Comparison of ENCODE assay signal across 30 cellular contexts in genomic region chr2:233499928-233500327, GRCh38.
"Had no signal": no experiment of that assay in that cellular context is flagged by ENCODE, and none has a peak within 500 bp of the region (broad histone marks: within the 10 kb centered on the region; RNA-seq: fewer than 3 reads in every experiment).

No MANE protein-coding gene starts in this region.

- H3K9ac ChIP-seq: SK-N-SH had no signal

- H3K4me1 ChIP-seq: ascending aorta, body of pancreas, breast epithelium, SJCRH30 had no signal

- H3K36me3 ChIP-seq: breast epithelium had no signal

- ATAC-seq: activated CD4-positive, alpha-beta T cell treated with anti-CD3 and anti-CD28 coated beads for 36 hours; activated CD4-positive, CD25-positive, alpha-beta regulatory T cell treated with anti-CD3 and anti-CD28 coated beads, Interleukin-2, amount 50 U/mL, for 24 hours; activated CD8-positive, alpha-beta T cell treated with anti-CD3 and anti-CD28 coated beads, Interleukin-2, amount 10 ng/mL, durations not matched to agents 7 days and 5 days; body of pancreas; WTC11 had no signal

- DNase-seq: activated CD4-positive, alpha-beta T cell treated with anti-CD3 and anti-CD28 coated beads for 36 hours; activated CD4-positive, alpha-beta T cell treated with anti-CD3 and anti-CD28 coated beads, Interleukin-2, amount 10 ng/mL, durations not matched to agents 7 days and 5 days; activated CD4-positive, alpha-beta T cell treated with anti-CD3 and anti-CD28 coated beads, Interleukin-2, amount 50 U/mL, for 48 hours; activated CD8-positive, alpha-beta T cell treated with anti-CD3 and anti-CD28 coated beads, Interleukin-2, amount 10 ng/mL, durations not matched to agents 7 days and 5 days; activated gamma-delta T cell; activated naive CD4-positive, alpha-beta T cell treated with Interleukin-2 at 50 U/mL for 16 hours; activated naive CD8-positive, alpha-beta T cell treated with anti-CD3 and anti-CD28 coated beads, Interleukin-2, amount 10 ng/mL, durations not matched to agents 7 days and 5 days; activated T-cell treated with anti-CD3 and anti-CD28 coated beads, Interleukin-2, amount 50 U/mL, for 24 hours; amygdala; body of pancreas; Karpas-422; KBM-7; NCI-H1105 treated with DMSO at 0.1 percent for 48 hours; NCI-H1436; NCI-H1694; NCI-H1930; NCI-H2081 treated with DMSO at 0.1 percent for 48 hours; NCI-H226; NCI-H446 treated with DMSO at 0.1 percent for 48 hours; NCI-H524; NCI-H69; NK-92 treated with Interleukin-12 subunit alpha and Interleukin-12 subunit beta, amount 100 ng/mL, for 24 hours; SHP77; SJCRH30; SK-N-SH had no signal

- FAIRE-seq: TTC549 had no signal

- H3K27me3 ChIP-seq: ascending aorta, body of pancreas, breast epithelium, SJCRH30 had no signal

- H3K4me2 ChIP-seq: SK-N-SH had no signal

- H3K27ac ChIP-seq: ascending aorta, body of pancreas, breast epithelium, SJCRH30 had no signal

- H3K9me2 ChIP-seq: SK-N-SH had no signal

- H3K4me3 ChIP-seq: ascending aorta, body of pancreas, breast epithelium, SJCRH30 had no signal
